21 cellular contexts compared by ENCODE assay signal in genomic region chr14:96564389-96564788, GRCh38.
A peak's percentile ranks its signal among the peaks of the same experiment; 100 is the strongest.
DNase-seq lines count a peak whose midpoint lies in the region; FAIRE-seq and TF ChIP-seq lines count a peak whose summit lies in the region.
"Had no signal": no experiment of that assay in that cellular context is flagged by ENCODE, and none has a peak within 500 bp of the region (broad histone marks: within the 10 kb centered on the region; RNA-seq: fewer than 3 reads in every experiment).

No MANE protein-coding gene starts in this region.

- TF ChIP-seq CTCF in fibroblast of villous mesenchyme (IDR thresholded peaks at IDR 0.05; ENCODE audit: insufficient read depth, low read depth, low read length) (peak; percentile 5), MM.1S (IDR thresholded peaks at IDR 0.05; ENCODE audit: low read length) (no peak)

- 88 to 95% (median 90%) methylated on average over 1 of the region's 1 CpG for WGBS in small intestine, 3 donors

- H3K79me2 ChIP-seq in MM.1S (ENCODE audit: low read length): no peaks in the 10 kb centered on the region

- no peaks in the 10 kb centered on the region for H3K9me2 ChIP-seq in MM.1S (replicated peaks; ENCODE audit: insufficient read depth, low read length)

- FAIRE-seq in small intestine (lab: Jason Lieb, UNC): peak; percentile 5
- FAIRE-seq: GM19239 had no signal

- H2AFZ ChIP-seq in MM.1S (ENCODE audit: low read length): no peak overlapping the region

- no peak overlapping the region for H3K9ac ChIP-seq in MM.1S (ENCODE audit: low read length)

- no peaks in the 10 kb centered on the region for H3K9me3 ChIP-seq in small intestine (ENCODE audit: control insufficient read depth, low read depth)
- H3K9me3 ChIP-seq in MM.1S (replicated peaks; ENCODE audit: insufficient read depth, low read length): no peaks in the 10 kb centered on the region
- H3K9me3 ChIP-seq: thoracic aorta had no signal

- H3K4me2 ChIP-seq in MM.1S (ENCODE audit: low read depth, low read length): no peak overlapping the region

- no peak overlapping the region for H3K4me3 ChIP-seq in fibroblast of villous mesenchyme (ENCODE audit: low read depth, low read length)
- no peak overlapping the region for H3K4me3 ChIP-seq in small intestine (ENCODE audit: low read depth in 1 of 2, low read length in 2 of 2)
- no peak overlapping the region for H3K4me3 ChIP-seq in MM.1S (ENCODE audit: low read length)
- H3K4me3 ChIP-seq: thoracic aorta had no signal

- no peaks in the 10 kb centered on the region for H4K20me1 ChIP-seq in MM.1S (ENCODE audit: insufficient read depth, low read length)

- DNase-seq in NCI-H2171 treated with DMSO at 0.1 percent for 48 hours (lab: John Stamatoyannopoulos, UW) (peak; percentile 23), NCI-H2171 (lab: John Stamatoyannopoulos, UW) (no peak), NCI-H69 (lab: John Stamatoyannopoulos, UW) (peak; percentile 11), fibroblast of villous mesenchyme (ENCODE audit: low read depth) (peak; percentile 4), small intestine (no peak), MM.1S (no peak), KG1 (lab: John Stamatoyannopoulos, UW) (no peak)
- DNase-seq in stimulated activated CD4-positive, alpha-beta T cell treated with anti-CD3 and anti-CD28 coated beads, Interleukin-15, amount 100 ng/mL, for 24 hours: no peak
- DNase-seq: ACHN; activated naive CD8-positive, alpha-beta T cell treated with anti-CD3 and anti-CD28 coated beads, Interleukin-2, amount 10 ng/mL, durations not matched to agents 7 days and 5 days; CD4-positive, alpha-beta T cell; cerebellar nuclear complex; endodermal cell; kidney glomerular epithelial cell; MV-4-11; NCI-H2081 treated with DMSO at 0.1 percent for 48 hours; PC-3; retina; T-helper 9 cell had no signal

- H3K27me3 ChIP-seq in small intestine (ENCODE audit: control insufficient read depth in 2 of 2, insufficient read depth in 2 of 2, low read length in 2 of 2) (no peaks in the 10 kb centered on the region), MM.1S (replicated peaks; ENCODE audit: insufficient read depth, low read length) (no peaks in the 10 kb centered on the region)

- no peaks in the 10 kb centered on the region for H3F3A ChIP-seq in MM.1S (ENCODE audit: insufficient read depth, low read length)

- H3K4me1 ChIP-seq in small intestine (ENCODE audit: control insufficient read depth in 2 of 2, insufficient read depth in 1 of 2, low read depth in 1 of 2, low read length in 1 of 2) (no peaks in the 10 kb centered on the region), MM.1S (ENCODE audit: low read length) (peaks cover 3% of the 10 kb centered on the region; the same call in 1 of the 2 replicates)

- H3K27ac ChIP-seq in small intestine (ENCODE audit: low read depth in 1 of 2, low read length in 1 of 2) (no peak overlapping the region), MM.1S (ENCODE audit: low read length) (no peak overlapping the region)
- H3K27ac ChIP-seq: thoracic aorta had no signal

- H3K36me3 ChIP-seq in small intestine (ENCODE audit: control insufficient read depth in 2 of 2, insufficient read depth in 2 of 2, low read length in 2 of 2): peaks cover 0 to 10% of the 10 kb centered on the region in 2 donors
- no peaks in the 10 kb centered on the region for H3K36me3 ChIP-seq in MM.1S (replicated peaks; ENCODE audit: insufficient read depth, low read length)

Comparison
In these comparisons a context has a peak if more than half of its experiments do, and no peak if none do; other contexts are left out.
1. DNase-seq: peak in NCI-H2171 treated with DMSO at 0.1 percent for 48 hours (single experiment), NCI-H69 (single experiment) and fibroblast of villous mesenchyme (single experiment); none in NCI-H2171 (single experiment), small intestine (single experiment), stimulated activated CD4-positive, alpha-beta T cell treated with anti-CD3 and anti-CD28 coated beads, Interleukin-15, amount 100 ng/mL, for 24 hours (single experiment), MM.1S (single experiment) and KG1 (single experiment).